In the genomic region with DNA sequence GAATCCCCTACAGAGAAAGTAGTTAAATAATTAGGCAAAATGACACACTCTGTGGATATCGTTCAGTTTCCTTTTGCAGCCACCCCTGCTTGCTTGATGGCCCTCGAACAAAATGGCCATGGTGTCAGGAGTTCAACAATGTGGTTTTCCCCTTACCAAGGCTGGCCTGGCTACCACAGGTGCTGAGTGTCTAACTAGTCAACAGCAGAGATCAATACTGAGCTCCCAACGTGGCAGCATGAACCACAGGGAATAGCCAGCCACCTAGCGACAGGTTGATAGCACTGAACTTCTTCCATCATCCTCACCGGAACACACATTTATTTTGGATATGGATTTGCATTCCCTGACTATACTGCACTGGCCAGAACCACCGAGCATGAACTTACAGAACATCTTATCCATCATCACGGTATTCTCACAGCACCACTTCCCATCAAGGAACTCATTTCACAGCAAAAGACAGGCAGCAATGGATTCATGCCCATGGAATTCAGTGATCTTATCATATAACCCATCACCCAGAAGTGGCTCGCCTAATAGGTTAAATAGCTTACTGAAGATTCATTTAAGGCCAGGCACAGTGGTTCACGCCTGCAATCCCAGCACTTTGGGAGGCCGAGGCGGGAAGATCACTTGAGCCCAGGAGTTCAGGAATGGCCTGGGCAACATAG, we compare ENCODE assay signal across 14 cellular contexts. TPM values are rescaled to one million over a fixed set of nuclear protein-coding genes. Genes with fewer than 3 reads are reported as not detected.
A peak's percentile ranks its signal among the peaks of the same experiment; 100 is the strongest.
DNase-seq lines count a peak whose midpoint lies in the region; ATAC-seq, FAIRE-seq and TF ChIP-seq lines count a peak whose summit lies in the region.
"Had no signal": no experiment of that assay in that cellular context is flagged by ENCODE, and none has a peak within 500 bp of the region (broad histone marks: within the 10 kb centered on the region; RNA-seq: fewer than 3 reads in every experiment).

No MANE protein-coding gene starts in this region.

- H3K4me3 ChIP-seq in AG10803 (ENCODE audit: low read length) (no peak overlapping the region), GM23248 (no peak overlapping the region), keratinocyte (ENCODE audit: control insufficient read depth in 2 of 3, extremely low read depth in 1 of 3, insufficient read depth in 2 of 3, low read depth in 1 of 3, low read length in 3 of 3) (no peak overlapping the region), gastrocnemius medialis (no peak overlapping the region), WERI-Rb-1 (ENCODE audit: low read depth, low read length) (no peak overlapping the region), gastroesophageal sphincter (no peak overlapping the region)
- H3K4me3 ChIP-seq: vagina had no signal

- dilution Hi-C loops in keratinocyte (cut with MboI; ENCODE audit: extremely low pct_ligation_motif_present, low sequenced_read_pairs) = no loop called here

- H3K27me3 Mint-ChIP-seq in T-helper 17 cell = no peaks in the 10 kb centered on the region

- no peak for TF ChIP-seq CTCF in AG10803 (conservative IDR thresholded peaks at IDR 0.05; ENCODE audit: low read length)
- peak in 1 of 3 experiments; percentile 43 for TF ChIP-seq CTCF in keratinocyte (optimal IDR thresholded peaks at IDR 0.05 in 1 of 3, IDR thresholded peaks at IDR 0.05 in 1 of 3, conservative IDR thresholded peaks at IDR 0.05 in 1 of 3; ENCODE audit: extremely low read depth in 1 of 3, insufficient read depth in 2 of 3, low read length in 3 of 3)
- no peak for TF ChIP-seq CTCF in gastrocnemius medialis (IDR thresholded peaks at IDR 0.05 in 4 of 5, conservative IDR thresholded peaks at IDR 0.05 in 1 of 5)
- TF ChIP-seq CTCF in WERI-Rb-1 (IDR thresholded peaks at IDR 0.05; ENCODE audit: low read depth, low read length) = no peak
- TF ChIP-seq CTCF in gastroesophageal sphincter (IDR thresholded peaks at IDR 0.05) = no peak

- FAIRE-seq in keratinocyte (lab: Jason Lieb, UNC) = peak; percentile 78

- ATAC-seq in T-helper 17 cell (no peak), gastrocnemius medialis (no peak), gastroesophageal sphincter (no peak)
- ATAC-seq: sciatic nerve had no signal

- 39 to 43% methylated on average over 11 of the region's 11 CpGs for WGBS in GM23248 (ENCODE audit: low coverage in 1 of 2, low lambda C conversion rate in 2 of 2, missing lambda C conversion rate in 2 of 2), 2 experiments
- 68 to 84% methylated on average over 6 to 11 of the region's 11 CpGs for WGBS in gastroesophageal sphincter (ENCODE audit: low coverage in 1 of 2), 2 donors

- no peaks in the 10 kb centered on the region for H3K36me3 Mint-ChIP-seq in T-helper 17 cell (ENCODE audit: low read depth)
- H3K36me3 Mint-ChIP-seq: CD8-positive, alpha-beta memory T cell had no signal

- H3K9ac ChIP-seq in GM23248 (no peak overlapping the region), keratinocyte (ENCODE audit: control insufficient read depth, extremely low read depth, insufficient read depth, low read length) (no peak overlapping the region)

- in situ Hi-C loops in GM23248 (cut with MboI) = no loop called here
- in situ Hi-C loops in gastrocnemius medialis (cut with MboI; ENCODE audit: low sequenced_read_pairs in 4 of 4) = no loop called here

- H4K20me1 ChIP-seq in GM23248 (ENCODE audit: insufficient read depth) (no peaks in the 10 kb centered on the region), keratinocyte (ENCODE audit: control insufficient read depth, extremely low read depth, insufficient read depth, low read length) (no peaks in the 10 kb centered on the region)

- H3K4me1 Mint-ChIP-seq in T-helper 17 cell = peaks cover 25% of the 10 kb centered on the region

- intact Hi-C loops in gastrocnemius medialis (cut with DNase I; ENCODE audit: low total_unique reads) = no loop called here

- H3K27ac ChIP-seq in GM23248 = peak overlapping the region; percentile 64
- H3K27ac ChIP-seq in keratinocyte (ENCODE audit: control insufficient read depth, insufficient read depth, low read length) = no peak overlapping the region
- H3K27ac ChIP-seq in gastrocnemius medialis = no peak overlapping the region
- no peak overlapping the region for H3K27ac ChIP-seq in WERI-Rb-1
- no peak overlapping the region for H3K27ac ChIP-seq in gastroesophageal sphincter
- H3K27ac ChIP-seq: vagina had no signal

- no peaks in the 10 kb centered on the region for H3K9me1 ChIP-seq in keratinocyte (ENCODE audit: control insufficient read depth, extremely low read depth, insufficient read depth, low read length)

- H3K4me2 ChIP-seq in GM23248 (ENCODE audit: unreplicated experiment) = no peak overlapping the region
- H3K4me2 ChIP-seq in keratinocyte (ENCODE audit: control insufficient read depth, extremely low read depth, insufficient read depth, low read depth, low read length) = no peak overlapping the region

- H3K4me1 ChIP-seq in GM23248 (ENCODE audit: insufficient read depth) = peaks cover 27% of the 10 kb centered on the region
- peaks cover 19% of the 10 kb centered on the region for H3K4me1 ChIP-seq in keratinocyte (ENCODE audit: control insufficient read depth, extremely low read depth, insufficient read depth, low read length)
- H3K4me1 ChIP-seq in gastrocnemius medialis = no peaks in the 10 kb centered on the region
- peaks cover 0 to 1% (median 0%) of the 10 kb centered on the region in 3 donors for H3K4me1 ChIP-seq in gastroesophageal sphincter
- H3K4me1 ChIP-seq: vagina had no signal

- DNase-seq in AG10803 (ENCODE audit: low read depth) = peak; percentile 45
- DNase-seq in GM23248 = peak; percentile 70
- no peak for DNase-seq in T-helper 17 cell
- peak; percentile 78 for DNase-seq in keratinocyte (ENCODE audit: low read depth, low spot score)
- DNase-seq in NCI-H2171 treated with DMSO at 0.1 percent for 48 hours (lab: John Stamatoyannopoulos, UW) = no peak
- DNase-seq in gastrocnemius medialis = no peak
- DNase-seq in WERI-Rb-1 = no peak
- DNase-seq: CD8-positive, alpha-beta memory T cell; KG1; midbrain had no signal

- 0 out of 2 replicates have a peak overlapping the region, but pooled peaks have one; percentile 28 for H2AFZ ChIP-seq in GM23248
- no peak overlapping the region for H2AFZ ChIP-seq in keratinocyte (ENCODE audit: control insufficient read depth, low read length)

- peaks cover 27% of the 10 kb centered on the region for H3F3A ChIP-seq in GM23248 (ENCODE audit: insufficient read depth)

- H3K4me3 Mint-ChIP-seq in T-helper 17 cell = no peak overlapping the region
- H3K4me3 Mint-ChIP-seq: CD8-positive, alpha-beta memory T cell; central memory CD8-positive, alpha-beta T cell had no signal

- H3K36me3 ChIP-seq in GM23248 (ENCODE audit: low read depth) = no peaks in the 10 kb centered on the region
- H3K36me3 ChIP-seq in keratinocyte (ENCODE audit: control insufficient read depth in 2 of 2, extremely low read depth in 1 of 2, insufficient read depth in 2 of 2, low read length in 2 of 2) = no peaks in the 10 kb centered on the region
- H3K36me3 ChIP-seq in gastrocnemius medialis = no peaks in the 10 kb centered on the region
- H3K36me3 ChIP-seq in WERI-Rb-1 = no peaks in the 10 kb centered on the region
- no peaks in the 10 kb centered on the region for H3K36me3 ChIP-seq in gastroesophageal sphincter
- H3K36me3 ChIP-seq: vagina had no signal

- no peak for TF ChIP-seq POLR2A in gastrocnemius medialis (IDR thresholded peaks at IDR 0.05)
- no peak for TF ChIP-seq POLR2A in gastroesophageal sphincter (IDR thresholded peaks at IDR 0.05)

- H3K27me3 ChIP-seq in GM23248 (replicated peaks; ENCODE audit: insufficient read depth) (no peaks in the 10 kb centered on the region), keratinocyte (ENCODE audit: control insufficient read depth, extremely low read depth, insufficient read depth, low read length) (no peaks in the 10 kb centered on the region), gastrocnemius medialis (no peaks in the 10 kb centered on the region), WERI-Rb-1 (ENCODE audit: insufficient read depth, low read depth, severe bottlenecking) (no peaks in the 10 kb centered on the region), gastroesophageal sphincter (peaks cover 11% of the 10 kb centered on the region)
- H3K27me3 ChIP-seq: vagina had no signal

- H3K79me2 ChIP-seq in GM23248 (ENCODE audit: insufficient read depth) = no peaks in the 10 kb centered on the region
- no peaks in the 10 kb centered on the region for H3K79me2 ChIP-seq in keratinocyte (ENCODE audit: control insufficient read depth, insufficient read depth, low read length)

- no peaks in the 10 kb centered on the region for H3K9me2 ChIP-seq in GM23248 (ENCODE audit: insufficient read depth)

- peak overlapping the region; percentile 34 for H3K27ac Mint-ChIP-seq in T-helper 17 cell
- H3K27ac Mint-ChIP-seq: CD8-positive, alpha-beta memory T cell had no signal

- H3K9me3 ChIP-seq in GM23248 (ENCODE audit: low read depth) (no peaks in the 10 kb centered on the region), T-helper 17 cell (ENCODE audit: control insufficient read depth, low read length, poor library complexity, severe bottlenecking) (no peaks in the 10 kb centered on the region), keratinocyte (ENCODE audit: control insufficient read depth, low read depth, low read length) (no peaks in the 10 kb centered on the region), gastrocnemius medialis (no peaks in the 10 kb centered on the region), WERI-Rb-1 (ENCODE audit: severe bottlenecking) (no peaks in the 10 kb centered on the region), gastroesophageal sphincter (no peaks in the 10 kb centered on the region)
- H3K9me3 ChIP-seq: vagina had no signal

- no peak for TF ChIP-seq EP300 in gastroesophageal sphincter (IDR thresholded peaks at IDR 0.05)

RNA-seq across cellular contexts. Expression of a gene that starts 6.3 kb away (rescaled TPM):
- total RNA-seq in GM23248 (2014; rRNA removed; shearing (Covaris generic)) = under 0.01 and 0.25 TPM in 2 replicates
- polyA plus RNA-seq in GM23248 (2016; fragmentation: Nextera tagmentation; extraction: Ambion mirVana) (0.76 and 1.1 TPM in 2 replicates), keratinocyte (0.07 to 0.26 TPM (median 0.26 TPM) in 3 replicates)
- total RNA-seq in T-helper 17 cell (under 1 TPM in 1 of 2 donors, not detected in 1; 0.26 TPM), gastrocnemius medialis (under 1 TPM in 1 of 4 donors, not detected in 3; 0.09 TPM), gastroesophageal sphincter (not detected)
- 6.4 TPM for polyA plus RNA-seq in keratinocyte (2011; ENCODE audit: low read depth)
- polyA plus RNA-seq in keratinocyte (2011; cell fraction: cytosol; rRNA removed) = 0.15 and 0.17 TPM in 2 replicates
- polyA plus RNA-seq in keratinocyte (2011; cell fraction: nucleus; rRNA removed) = 0.37 and 0.45 TPM in 2 replicates
- 0.05 and 2.0 TPM in 2 replicates for polyA plus RNA-seq in keratinocyte (2012; ENCODE audit: low replicate concordance)
- polyA minus RNA-seq in keratinocyte = 0.35 to 0.43 TPM in 2 of 3 replicates, not detected in the other
- polyA minus RNA-seq in keratinocyte (2011; cell fraction: cytosol; rRNA and poly(A)+ RNA removed) = not detected
- 0.23 and 0.42 TPM in 2 replicates for polyA minus RNA-seq in keratinocyte (2011; cell fraction: nucleus; rRNA and poly(A)+ RNA removed)
- total RNA-seq: CD8-positive, alpha-beta memory T cell; vagina had no signal

Comparison
In these comparisons a context has a peak if more than half of its experiments do, and no peak if none do; other contexts are left out.
1. DNase-seq: peak in AG10803 (single experiment), GM23248 (single experiment) and keratinocyte (single experiment); none in T-helper 17 cell (0 of 3), NCI-H2171 treated with DMSO at 0.1 percent for 48 hours (single experiment), gastrocnemius medialis (0 of 2) and WERI-Rb-1 (single experiment).